Comparison of ENCODE assay signal across 12 cellular contexts in the genomic region with DNA sequence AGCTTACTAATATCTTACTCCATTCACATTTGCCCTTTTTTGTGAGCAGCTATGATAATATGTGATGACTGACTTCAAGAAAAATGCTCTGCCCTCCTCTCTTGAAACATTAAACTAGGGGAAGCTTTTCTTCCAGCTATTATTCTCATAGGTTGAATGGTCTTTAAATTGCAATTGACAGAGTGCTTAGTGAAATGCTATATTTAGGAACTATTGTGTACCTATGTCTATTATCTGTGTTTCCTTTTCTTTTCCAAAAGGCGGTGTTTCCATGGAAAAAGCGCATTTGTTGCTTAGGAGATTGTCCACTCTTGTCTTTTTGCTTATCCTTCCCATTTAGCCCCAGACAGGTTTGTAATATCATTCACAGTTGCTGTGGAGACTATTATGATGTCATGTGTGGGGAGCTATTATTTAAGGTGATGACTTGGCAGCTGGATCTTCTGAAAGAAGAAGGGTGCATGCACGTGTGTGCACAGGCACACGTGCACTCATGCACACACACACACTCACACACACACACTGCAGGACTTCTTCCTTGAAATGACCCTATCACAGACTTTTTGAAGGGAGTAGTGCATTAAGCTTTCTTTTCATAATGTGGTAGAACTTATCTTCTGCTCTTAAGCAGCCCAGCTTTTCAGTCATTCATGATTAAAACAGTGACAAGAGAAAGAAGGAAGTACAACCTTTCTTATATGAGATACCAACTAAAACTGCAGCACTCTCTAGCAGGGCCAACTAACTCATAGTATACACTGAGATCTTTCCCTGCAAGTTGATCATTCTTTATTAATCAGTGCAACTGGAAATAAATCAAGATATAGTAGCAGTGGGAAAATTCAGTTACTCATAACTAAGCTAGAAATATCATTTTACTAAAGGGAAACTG.
DNase-seq lines count a peak whose midpoint lies in the region; ATAC-seq and TF ChIP-seq lines count a peak whose summit lies in the region.
"Had no signal": no experiment of that assay in that cellular context is flagged by ENCODE, and none has a peak within 500 bp of the region (broad histone marks: within the 10 kb centered on the region; RNA-seq: fewer than 3 reads in every experiment).

No MANE protein-coding gene starts in this region.

- peak; percentile 31 for ATAC-seq in foreskin keratinocyte

- CTCF ChIA-PET in BJ (lab: Yijun Ruan, JAX), result interaction anchor here (0.6 kb wide), 1 partner anchor 30 kb away, joined by 3 read pairs; no protein-coding TSS in a partner anchor

- no peaks in the 10 kb centered on the region for H3K36me3 ChIP-seq in BJ (ENCODE audit: control insufficient read depth, insufficient read depth, low read length)

- DNase-seq in BJ (ENCODE audit: low read depth) (peak; percentile 14), HT1080 (ENCODE audit: low read depth) (peak; percentile 17), NCI-H345 treated with DMSO at 0.1 percent for 48 hours (lab: John Stamatoyannopoulos, UW; ENCODE audit: unreplicated experiment) (peak; percentile 15), foreskin keratinocyte (peak in 1 of 2 donors; percentile 52), retina (no peak), amniotic stem cell (lab: John Stamatoyannopoulos, UW) (no peak), OCI-M2 (lab: John Stamatoyannopoulos, UW; ENCODE audit: unreplicated experiment) (no peak), LoVo (ENCODE audit: low spot score) (no peak)
- DNase-seq: activated naive CD8-positive, alpha-beta T cell treated with anti-CD3 and anti-CD28 coated beads, Interleukin-2, amount 10 ng/mL, durations not matched to agents 7 days and 5 days; DMS79; NCI-H526; SHP77 had no signal

- no peak overlapping the region for H3K4me3 ChIP-seq in BJ (ENCODE audit: low read depth, low read length)

- peaks cover 6% of the 10 kb centered on the region for H3K4me1 ChIP-seq in foreskin keratinocyte

- TF ChIP-seq CTCF in BJ (IDR thresholded peaks at IDR 0.05; ENCODE audit: insufficient read depth, low read depth, low read length), result no peak
- TF ChIP-seq CTCF in foreskin keratinocyte (conservative IDR thresholded peaks at IDR 0.05), result no peak

- POLR2A ChIA-PET in BJ (lab: Charles Lee), result no interaction called here

- H3K27ac ChIP-seq in foreskin keratinocyte, result no peak overlapping the region

- H3K27me3 ChIP-seq in BJ (ENCODE audit: control insufficient read depth, insufficient read depth, low read length) (no peaks in the 10 kb centered on the region), foreskin keratinocyte (no peaks in the 10 kb centered on the region)

Comparison
In these comparisons a context has a peak if more than half of its experiments do, and no peak if none do; other contexts are left out.
1. DNase-seq: peak in BJ (single experiment), HT1080 (single experiment) and NCI-H345 treated with DMSO at 0.1 percent for 48 hours (single experiment); none in retina (single experiment), amniotic stem cell (single experiment), OCI-M2 (single experiment) and LoVo (single experiment).